Comparison of ENCODE assay signal across 7 cellular contexts in genomic region chr9:123349691-123350480, GRCh38.
A peak's percentile ranks its signal among the peaks of the same experiment; 100 is the strongest.
DNase-seq lines count a peak whose midpoint lies in the region; ATAC-seq and TF ChIP-seq lines count a peak whose summit lies in the region.

No MANE protein-coding gene starts in this region.

- peak overlapping the region; percentile 4 for H3K4me3 Mint-ChIP-seq in stimulated activated memory B cell treated with anti-CD40 and anti-IgM and Interleukin-4, amounts not matched to agents 10 μg/mL and 1 μg/mL and 100 μg/mL, for 72 hours

- H3K4me1 Mint-ChIP-seq in stimulated activated memory B cell treated with anti-CD40 and anti-IgM and Interleukin-4, amounts not matched to agents 10 μg/mL and 1 μg/mL and 100 μg/mL, for 72 hours = peaks cover 20% of the 10 kb centered on the region

- DNase-seq in NCI-H748 (lab: John Stamatoyannopoulos, UW; ENCODE audit: unreplicated experiment) (peak; percentile 66), ecto neural progenitor cell (ENCODE audit: low spot score) (peak; percentile 84), middle frontal gyrus (ENCODE audit: extremely low spot score, low spot score) (peak; percentile 33)
- peak; percentile 54 to 61 for DNase-seq in activated CD4-positive, alpha-beta T cell treated with anti-CD3 and anti-CD28 coated beads, Interleukin-2, amount 50 U/mL, for 4 hours

- peaks cover 34% of the 10 kb centered on the region for H3K36me3 Mint-ChIP-seq in stimulated activated memory B cell treated with anti-CD40 and anti-IgM and Interleukin-4, amounts not matched to agents 10 μg/mL and 1 μg/mL and 100 μg/mL, for 72 hours

- no peaks in the 10 kb centered on the region for H3K9me3 Mint-ChIP-seq in stimulated activated memory B cell treated with anti-CD40 and anti-IgM and Interleukin-4, amounts not matched to agents 10 μg/mL and 1 μg/mL and 100 μg/mL, for 72 hours

- no peak overlapping the region for H3K4me3 ChIP-seq in GM12875 (ENCODE audit: low read depth, low read length)

- TF ChIP-seq CTCF in GM12875 (IDR thresholded peaks at IDR 0.05; ENCODE audit: borderline replicate concordance, insufficient read depth, low read depth, low read length) = peak; percentile 98

- H3K27me3 Mint-ChIP-seq in stimulated activated memory B cell treated with anti-CD40 and anti-IgM and Interleukin-4, amounts not matched to agents 10 μg/mL and 1 μg/mL and 100 μg/mL, for 72 hours = peaks cover 12% of the 10 kb centered on the region

- ATAC-seq in HG03064 (IDR thresholded peaks at IDR 0.05; ENCODE audit: low read depth, unreplicated experiment) = peak; percentile 52
- peak; percentile 84 for ATAC-seq in stimulated activated memory B cell treated with anti-CD40 and anti-IgM and Interleukin-4, amounts not matched to agents 10 μg/mL and 1 μg/mL and 100 μg/mL, for 72 hours

- peak overlapping the region; percentile 48 for H3K27ac Mint-ChIP-seq in stimulated activated memory B cell treated with anti-CD40 and anti-IgM and Interleukin-4, amounts not matched to agents 10 μg/mL and 1 μg/mL and 100 μg/mL, for 72 hours

Comparison
In these comparisons a context has a peak if more than half of its experiments do, and no peak if none do; other contexts are left out.
1. DNase-seq: peak in every context shown above with its lines; median percentile 84 in ecto neural progenitor cell; 66 in NCI-H748; 58 in activated CD4-positive, alpha-beta T cell treated with anti-CD3 and anti-CD28 coated beads, Interleukin-2, amount 50 U/mL, for 4 hours; 33 in middle frontal gyrus.